ENCODE assay signal across 9 cellular contexts in genomic region chr14:92600318-92601053, GRCh38.
DNase-seq lines count a peak whose midpoint lies in the region; ATAC-seq and TF ChIP-seq lines count a peak whose summit lies in the region.
"Had no signal": no experiment of that assay in that cellular context is flagged by ENCODE, and none has a peak within 500 bp of the region (broad histone marks: within the 10 kb centered on the region; RNA-seq: fewer than 3 reads in every experiment).

No MANE protein-coding gene starts in this region.

- POLR2A ChIA-PET in activated CD8-positive, alpha-beta T cell treated with anti-CD3 and anti-CD28 coated beads for 36 hours (lab: Charles Lee) = no interaction called here

- H3K23ac ChIP-seq in neuronal stem cell (ENCODE audit: low read depth, low read length, poor library complexity) = no peak overlapping the region

- H2BK15ac ChIP-seq in neuronal stem cell (ENCODE audit: low read length) = no peak overlapping the region

- peak; percentile 52 for ATAC-seq in activated CD8-positive, alpha-beta T cell treated with anti-CD3 and anti-CD28 coated beads for 36 hours
- no peak for ATAC-seq in HG03457 (IDR thresholded peaks at IDR 0.05; ENCODE audit: unreplicated experiment)
- no peak for ATAC-seq in GM19463 (IDR thresholded peaks at IDR 0.05; ENCODE audit: unreplicated experiment)
- ATAC-seq in GM21717 (IDR thresholded peaks at IDR 0.05; ENCODE audit: unreplicated experiment) = no peak
- ATAC-seq: left colon had no signal

- no peak overlapping the region for H3K9ac ChIP-seq in neuronal stem cell (ENCODE audit: low read depth, low read length, poor library complexity)

- H3K27ac Mint-ChIP-seq in activated CD8-positive, alpha-beta T cell treated with anti-CD3 and anti-CD28 coated beads for 36 hours = peak overlapping the region; percentile 51

- intact Hi-C loops in activated CD8-positive, alpha-beta T cell treated with anti-CD3 and anti-CD28 coated beads for 36 hours (cut with micrococcal nuclease) = loop anchor here (5.0 kb wide), 1 partner anchor 77 kb away; no protein-coding TSS in a partner anchor

- DNase-seq in A172 (ENCODE audit: low spot score) (peak; percentile 66), HCEC 1CT (peak; percentile 90), iris pigment epithelial cell (ENCODE audit: low read depth) (peak; percentile 94), neuronal stem cell (ENCODE audit: low spot score) (no peak)
- DNase-seq in activated CD8-positive, alpha-beta T cell treated with anti-CD3 and anti-CD28 coated beads for 36 hours = no peak
- DNase-seq: left colon had no signal

- H3K27ac ChIP-seq in neuronal stem cell (replicated peaks; ENCODE audit: low read length) = no peak overlapping the region

- CTCF ChIA-PET in activated CD8-positive, alpha-beta T cell treated with anti-CD3 and anti-CD28 coated beads for 36 hours (lab: Charles Lee) = interaction anchor here (0.8 to 5.3 kb wide), 3 partner anchors 10 to 14 kb away, joined by 3 to 25 read pairs (median 6); no protein-coding TSS in a partner anchor

- no peaks in the 10 kb centered on the region for H3K9me3 Mint-ChIP-seq in activated CD8-positive, alpha-beta T cell treated with anti-CD3 and anti-CD28 coated beads for 36 hours

- no peak overlapping the region for H2AK5ac ChIP-seq in neuronal stem cell (ENCODE audit: low read depth, low read length)

- no peak overlapping the region for H2BK5ac ChIP-seq in neuronal stem cell (ENCODE audit: low read length)

- H2AFZ ChIP-seq in neuronal stem cell (ENCODE audit: low read length) = no peak overlapping the region

- no peak overlapping the region for H3K18ac ChIP-seq in neuronal stem cell (ENCODE audit: low read length)

- H2BK120ac ChIP-seq in neuronal stem cell (ENCODE audit: low read depth, low read length) = no peak overlapping the region

- no peak overlapping the region for H3K4me3 Mint-ChIP-seq in activated CD8-positive, alpha-beta T cell treated with anti-CD3 and anti-CD28 coated beads for 36 hours

- peaks cover 21% of the 10 kb centered on the region for H3K36me3 Mint-ChIP-seq in activated CD8-positive, alpha-beta T cell treated with anti-CD3 and anti-CD28 coated beads for 36 hours (ENCODE audit: low read depth)

- H3K27me3 ChIP-seq in neuronal stem cell (ENCODE audit: control insufficient read depth in 3 of 3, insufficient read depth in 3 of 3, low read depth in 1 of 3, low read length in 3 of 3) = no peaks in the 10 kb centered on the region

- H3K79me1 ChIP-seq in neuronal stem cell (ENCODE audit: low read depth, low read length) = no peaks in the 10 kb centered on the region

- no CpG with 5 or more reads among the region's 15 CpGs for WGBS in neuronal stem cell (ENCODE audit: extremely low coverage in 2 of 2, insufficient read length in 2 of 2, insufficient replicate concordance in 1 of 2), 2 donors

- no peaks in the 10 kb centered on the region for H3K36me3 ChIP-seq in neuronal stem cell (replicated peaks in 1 of 2; ENCODE audit: control insufficient read depth in 2 of 2, insufficient read depth in 2 of 2, low read length in 2 of 2)

- H3K4me3 ChIP-seq in neuronal stem cell (ENCODE audit: low read length in 2 of 2) = no peak overlapping the region

- H3K27me3 Mint-ChIP-seq in activated CD8-positive, alpha-beta T cell treated with anti-CD3 and anti-CD28 coated beads for 36 hours = no peaks in the 10 kb centered on the region

- H3K4me1 ChIP-seq in neuronal stem cell (ENCODE audit: control insufficient read depth in 2 of 2, insufficient read depth in 1 of 2, low read depth in 1 of 2, low read length in 2 of 2) = peaks cover 6 to 12% of the 10 kb centered on the region in 2 donors

- no peak overlapping the region for H3K4ac ChIP-seq in neuronal stem cell (ENCODE audit: low read length)

- no peak overlapping the region for H3K14ac ChIP-seq in neuronal stem cell (ENCODE audit: low read length)

- no peak overlapping the region for H4K8ac ChIP-seq in neuronal stem cell (ENCODE audit: low read depth, low read length)

- TF ChIP-seq CTCF in activated CD8-positive, alpha-beta T cell treated with anti-CD3 and anti-CD28 coated beads for 36 hours (IDR thresholded peaks at IDR 0.05) = no peak

- peaks cover 46% of the 10 kb centered on the region for H3K4me1 Mint-ChIP-seq in activated CD8-positive, alpha-beta T cell treated with anti-CD3 and anti-CD28 coated beads for 36 hours (ENCODE audit: low read depth)

- H4K91ac ChIP-seq in neuronal stem cell (ENCODE audit: low read depth, low read length, poor library complexity) = no peak overlapping the region

- no peak overlapping the region for H3K4me2 ChIP-seq in neuronal stem cell (ENCODE audit: insufficient read depth, low read length, poor library complexity, severe bottlenecking)

- H2BK12ac ChIP-seq in neuronal stem cell (ENCODE audit: low read length) = no peak overlapping the region

- H3K9me3 ChIP-seq in neuronal stem cell (replicated peaks in 1 of 2; ENCODE audit: control insufficient read depth in 2 of 2, insufficient read depth in 1 of 2, low read depth in 1 of 2, low read length in 2 of 2) = no peaks in the 10 kb centered on the region

Comparison
In these comparisons a context has a peak if more than half of its experiments do, and no peak if none do; other contexts are left out.
1. DNase-seq: peak in A172 (single experiment), HCEC 1CT (single experiment) and iris pigment epithelial cell (single experiment); none in activated CD8-positive, alpha-beta T cell treated with anti-CD3 and anti-CD28 coated beads for 36 hours (single experiment) and neuronal stem cell (single experiment).